ENCODE assay signal across 8 cellular contexts in the genomic region with DNA sequence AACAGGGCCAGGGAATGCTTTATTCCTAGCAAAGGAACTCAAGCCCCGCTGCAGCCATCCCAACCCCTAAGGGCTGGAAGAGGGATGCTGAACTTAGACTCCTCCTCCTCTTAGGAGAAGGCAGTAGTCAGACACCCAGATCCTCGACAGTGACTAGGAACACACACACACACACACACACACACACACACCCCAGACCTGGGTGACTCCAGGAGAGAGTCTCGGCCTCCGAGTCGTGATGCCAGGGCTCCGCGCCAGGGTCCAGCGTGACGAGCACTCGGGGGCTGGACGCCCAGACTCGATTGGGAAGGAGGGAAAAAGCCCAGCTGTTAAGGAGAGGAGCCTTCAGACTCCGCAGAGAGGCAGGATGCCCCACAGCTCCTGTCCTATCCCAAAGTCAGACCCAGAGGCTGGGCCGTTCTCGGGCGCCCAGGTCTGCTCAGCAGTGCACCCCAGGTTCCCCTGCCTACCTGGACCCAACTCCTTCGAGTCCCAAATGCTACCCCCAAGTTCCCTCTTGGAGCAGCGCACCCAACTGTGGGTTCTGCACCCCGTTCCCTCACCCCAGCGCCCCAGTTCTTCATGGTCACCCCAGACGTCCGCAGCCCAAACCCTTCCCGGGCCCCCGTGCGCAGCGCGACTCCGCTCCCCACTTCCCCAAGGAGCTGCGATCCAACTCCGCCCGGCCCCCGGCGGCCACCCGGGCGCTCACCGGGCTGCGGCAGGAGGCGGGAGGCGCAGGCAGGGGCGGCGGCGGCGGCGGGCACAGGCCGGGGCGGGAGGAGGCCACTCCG. TPM values are rescaled to one million over a fixed set of nuclear protein-coding genes. Genes with fewer than 3 reads are reported as not detected.
DNase-seq lines count a peak whose midpoint lies in the region; FAIRE-seq and TF ChIP-seq lines count a peak whose summit lies in the region.

No MANE protein-coding gene starts in this region.

- H3K4me1 Mint-ChIP-seq in nephron, result peaks cover 61% of the 10 kb centered on the region

- peak overlapping the region; percentile 77 for H3K4me3 ChIP-seq in H7 (ENCODE audit: insufficient read depth, low read depth, low read length)

- H3K9me3 Mint-ChIP-seq in nephron, result no peaks in the 10 kb centered on the region

- H3K27me3 Mint-ChIP-seq in nephron (ENCODE audit: low read depth), result peaks cover 8% of the 10 kb centered on the region

- H3K27me3 ChIP-seq in H7 (ENCODE audit: control insufficient read depth, insufficient read depth, low read length), result peaks cover 2% of the 10 kb centered on the region; the same call in 1 of the 2 replicates

- TF ChIP-seq CTCF in D721Med (IDR thresholded peaks at IDR 0.05; ENCODE audit: insufficient read depth, missing control alignments) (no peak), nephron (IDR thresholded peaks at IDR 0.05; ENCODE audit: unreplicated experiment in 3 of 3) (no peak)

- DNase-seq in D721Med (ENCODE audit: insufficient read length, low spot score) (peak; percentile 25), H7 (peak; percentile 77), T1000 (lab: John Stamatoyannopoulos, UW) (peak; percentile 10), fibroblast of gingiva (ENCODE audit: low read depth) (peak; percentile 31), NOMO-1 treated with DMSO at 0.1 percent for 48 hours (lab: John Stamatoyannopoulos, UW; ENCODE audit: unreplicated experiment) (no peak), iPS-NIHi11 (ENCODE audit: low spot score) (no peak)
- no peak for DNase-seq in activated effector memory CD4-positive, alpha-beta T cell treated with Interleukin-2 at 50 U/mL for 16 hours

- H3K36me3 ChIP-seq in H7 (replicated peaks; ENCODE audit: control insufficient read depth, insufficient read depth, low read length), result no peaks in the 10 kb centered on the region; the same call in none of the 2 replicates

- peak overlapping the region; percentile 92 to 99 (median 92) for H3K4me3 Mint-ChIP-seq in nephron

- peak overlapping the region; percentile 83 to 89 (median 83) for H3K27ac Mint-ChIP-seq in nephron

- peaks cover 29% of the 10 kb centered on the region for H3K36me3 Mint-ChIP-seq in nephron (ENCODE audit: low read depth)

- no peak for FAIRE-seq in D721Med (lab: Jason Lieb, UNC)

RNA-seq across cellular contexts. Expression of a gene that starts 0.4 kb away (rescaled TPM):
- 11.9 and 12.4 TPM in 2 replicates for total RNA-seq in H7 (2014; rRNA removed; shearing (Covaris generic))

RNA-seq across cellular contexts. Expression of a gene that starts 52.6 kb away (rescaled TPM):
- 87.4 and 126 TPM in 2 replicates for total RNA-seq in H7 (2014; rRNA removed; shearing (Covaris generic))

Comparison
In these comparisons a context has a peak if more than half of its experiments do, and no peak if none do; other contexts are left out.
1. DNase-seq: peak in D721Med (single experiment), H7 (single experiment), T1000 (single experiment) and fibroblast of gingiva (single experiment); none in NOMO-1 treated with DMSO at 0.1 percent for 48 hours (single experiment), iPS-NIHi11 (single experiment) and activated effector memory CD4-positive, alpha-beta T cell treated with Interleukin-2 at 50 U/mL for 16 hours (single experiment).